ENCODE assay signal across 8 cellular contexts in the genomic region with DNA sequence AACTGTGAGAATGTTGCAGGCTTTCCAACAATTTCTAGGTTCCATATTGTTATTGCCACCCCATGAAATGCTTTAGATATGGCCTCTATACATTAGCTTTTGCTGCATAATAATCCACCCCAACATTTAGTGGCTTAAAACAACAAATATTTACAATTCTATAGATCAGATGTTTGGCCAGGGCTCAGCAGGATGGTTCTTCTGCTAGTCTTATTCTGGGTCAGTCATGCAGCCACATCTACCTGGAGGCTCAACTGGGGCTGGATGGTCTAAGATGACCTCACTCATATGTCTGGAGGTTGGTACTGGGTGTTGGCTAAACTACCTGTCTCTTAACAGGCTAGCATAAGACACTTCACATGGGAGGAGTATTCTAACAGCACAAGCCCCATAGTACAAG.
"Had no signal": no experiment of that assay in that cellular context is flagged by ENCODE, and none has a peak within 500 bp of the region (broad histone marks: within the 10 kb centered on the region; RNA-seq: fewer than 3 reads in every experiment).

No MANE protein-coding gene starts in this region.

- ATAC-seq: K562 had no signal

- H3K9ac ChIP-seq: GM23248 had no signal

- H2AFZ ChIP-seq: GM23248 had no signal

- H3K27ac ChIP-seq: HL-60 had no signal

- H3K27ac Mint-ChIP-seq: H9, HFFc6 had no signal

- DNase-seq: GM23248, H9, HCEC 1CT, HFFc6, IMR-90, KG1 had no signal

- H3K4me3 Mint-ChIP-seq: H9, HFFc6 had no signal

- H3K4me3 ChIP-seq: GM23248, K562 had no signal
